Comparison of ENCODE assay signal across 9 cellular contexts in genomic region chr6:44388135-44388487, GRCh38. TPM values are rescaled to one million over a fixed set of nuclear protein-coding genes. Genes with fewer than 3 reads are reported as not detected.
A peak's percentile ranks its signal among the peaks of the same experiment; 100 is the strongest.
DNase-seq lines count a peak whose midpoint lies in the region; ATAC-seq and TF ChIP-seq lines count a peak whose summit lies in the region.
"Had no signal": no experiment of that assay in that cellular context is flagged by ENCODE, and none has a peak within 500 bp of the region (broad histone marks: within the 10 kb centered on the region; RNA-seq: fewer than 3 reads in every experiment).

No MANE protein-coding gene starts in this region.

- no peaks in the 10 kb centered on the region for H3K9me2 ChIP-seq in SU-DHL-6 (replicated peaks; ENCODE audit: insufficient read depth, low read length)

- peak overlapping the region; percentile 90 for H3K4me2 ChIP-seq in SU-DHL-6 (ENCODE audit: low read depth, low read length, poor library complexity, severe bottlenecking)

- H3K9me3 ChIP-seq in SU-DHL-6 (ENCODE audit: insufficient read depth, low read length): no peaks in the 10 kb centered on the region
- no peaks in the 10 kb centered on the region for H3K9me3 ChIP-seq in sigmoid colon

- H3K36me3 ChIP-seq in SU-DHL-6 (ENCODE audit: low read length) (peaks cover 26% of the 10 kb centered on the region), sigmoid colon (peaks cover under 1 to 22% (median 3%) of the 10 kb centered on the region in 4 donors)

- peak overlapping the region; percentile 90 for H3K9ac ChIP-seq in SU-DHL-6 (ENCODE audit: low read length)

- no peaks in the 10 kb centered on the region for H3K27me3 ChIP-seq in SU-DHL-6 (ENCODE audit: low read length)
- no peaks in the 10 kb centered on the region for H3K27me3 ChIP-seq in sigmoid colon

- no peak for TF ChIP-seq POLR2A in sigmoid colon (IDR thresholded peaks at IDR 0.05)
- TF ChIP-seq POLR2A in GM18505 (IDR thresholded peaks at IDR 0.05; ENCODE audit: borderline replicate concordance, extremely low read depth, insufficient read depth, insufficient read length): no peak

- TF ChIP-seq CTCF in SU-DHL-6 (IDR thresholded peaks at IDR 0.05; ENCODE audit: insufficient read depth, low read length, poor library complexity, severe bottlenecking) (no peak), fibroblast of villous mesenchyme (IDR thresholded peaks at IDR 0.05; ENCODE audit: insufficient read depth, low read depth, low read length) (no peak), sigmoid colon (IDR thresholded peaks at IDR 0.05) (no peak), GM13976 (IDR thresholded peaks at IDR 0.05; ENCODE audit: borderline replicate concordance, control extremely low read depth, extremely low read depth, insufficient read depth, missing control alignments) (no peak)

- in situ Hi-C loops in GM13976 (cut with MboI; ENCODE audit: low sequenced_read_pairs, unreplicated experiment): no loop called here

- WGBS in sigmoid colon, 2 donors: 0 to 4% methylated on average over 9 to 10 of the region's 10 CpGs

- peaks cover 0 to 34% (median 28%) of the 10 kb centered on the region in 4 donors for H3K4me1 ChIP-seq in sigmoid colon

- intact Hi-C loops in sigmoid colon (cut with DNase I): loop anchor here (5.0 kb wide), 1 partner anchor 261 kb away; the partner anchor contains the start of genes MRPL14 and TMEM63B

- TF ChIP-seq EP300 in sigmoid colon (IDR thresholded peaks at IDR 0.05): no peak

- H2AFZ ChIP-seq in SU-DHL-6 (ENCODE audit: low read depth, low read length, severe bottlenecking): no peak overlapping the region

- peaks cover 7% of the 10 kb centered on the region for H3F3A ChIP-seq in SU-DHL-6 (ENCODE audit: insufficient read depth)

- DNase-seq in Ammon's horn (ENCODE audit: low spot score) (peak; percentile 18), fibroblast of villous mesenchyme (ENCODE audit: low read depth) (peak; percentile 13), sigmoid colon (no peak), GM13976 (ENCODE audit: low spot score) (no peak), NCI-H446 treated with DMSO at 0.1 percent for 48 hours (lab: John Stamatoyannopoulos, UW) (no peak)

- ATAC-seq in GM19397 (IDR thresholded peaks at IDR 0.05; ENCODE audit: unreplicated experiment) (peak; percentile 1), GM18505 (IDR thresholded peaks at IDR 0.05; ENCODE audit: unreplicated experiment) (no peak)

- peak overlapping the region; percentile 79 for H3K4me3 ChIP-seq in SU-DHL-6 (ENCODE audit: insufficient read depth, low read length, poor library complexity, severe bottlenecking)
- H3K4me3 ChIP-seq in fibroblast of villous mesenchyme (ENCODE audit: low read depth, low read length): peak overlapping the region; percentile 91
- H3K4me3 ChIP-seq in sigmoid colon: peak overlapping the region; percentile 59 to 94 (median 76)

- H3K27ac ChIP-seq in SU-DHL-6 (ENCODE audit: low read depth, low read length) (0 out of 2 replicates have a peak overlapping the region, but pooled peaks have one; percentile 0), sigmoid colon (peak overlapping the region; percentile 90 to 98 (median 94))

- H3K79me2 ChIP-seq in SU-DHL-6 (ENCODE audit: insufficient read depth, low read length): peaks cover 48% of the 10 kb centered on the region

- H4K20me1 ChIP-seq in SU-DHL-6 (ENCODE audit: low read depth, low read length): peaks cover 26% of the 10 kb centered on the region

RNA-seq across cellular contexts. Expression of gene CDC5L, which starts 0.6 kb away (rescaled TPM):
- 17.7 and 24.2 TPM in 2 replicates for total RNA-seq in fibroblast of villous mesenchyme
- 10 to 100 TPM; 18.0 to 24.6 (median 21.3) TPM for total RNA-seq in sigmoid colon
- 1 to 10 TPM; 6.6 to 9.5 (median 7.4) TPM for polyA plus RNA-seq in sigmoid colon

RNA-seq across cellular contexts. Expression of gene SPATS1, which starts 45.7 kb away (rescaled TPM):
- not detected in 2 replicates for total RNA-seq in fibroblast of villous mesenchyme
- not detected for total RNA-seq in sigmoid colon
- not detected for polyA plus RNA-seq in sigmoid colon
- total RNA-seq: myocyte had no signal

Comparison
In these comparisons a context has a peak if more than half of its experiments do, and no peak if none do; other contexts are left out.
1. DNase-seq: peak in Ammon's horn (single experiment) and fibroblast of villous mesenchyme (single experiment); none in sigmoid colon (single experiment), GM13976 (single experiment) and NCI-H446 treated with DMSO at 0.1 percent for 48 hours (single experiment).
2. Peak in every context shown above with its lines, with median percentiles within 50 percentile points of each other: H3K4me3 ChIP-seq.